ENCODE assay signal across 10 cellular contexts in the genomic region with DNA sequence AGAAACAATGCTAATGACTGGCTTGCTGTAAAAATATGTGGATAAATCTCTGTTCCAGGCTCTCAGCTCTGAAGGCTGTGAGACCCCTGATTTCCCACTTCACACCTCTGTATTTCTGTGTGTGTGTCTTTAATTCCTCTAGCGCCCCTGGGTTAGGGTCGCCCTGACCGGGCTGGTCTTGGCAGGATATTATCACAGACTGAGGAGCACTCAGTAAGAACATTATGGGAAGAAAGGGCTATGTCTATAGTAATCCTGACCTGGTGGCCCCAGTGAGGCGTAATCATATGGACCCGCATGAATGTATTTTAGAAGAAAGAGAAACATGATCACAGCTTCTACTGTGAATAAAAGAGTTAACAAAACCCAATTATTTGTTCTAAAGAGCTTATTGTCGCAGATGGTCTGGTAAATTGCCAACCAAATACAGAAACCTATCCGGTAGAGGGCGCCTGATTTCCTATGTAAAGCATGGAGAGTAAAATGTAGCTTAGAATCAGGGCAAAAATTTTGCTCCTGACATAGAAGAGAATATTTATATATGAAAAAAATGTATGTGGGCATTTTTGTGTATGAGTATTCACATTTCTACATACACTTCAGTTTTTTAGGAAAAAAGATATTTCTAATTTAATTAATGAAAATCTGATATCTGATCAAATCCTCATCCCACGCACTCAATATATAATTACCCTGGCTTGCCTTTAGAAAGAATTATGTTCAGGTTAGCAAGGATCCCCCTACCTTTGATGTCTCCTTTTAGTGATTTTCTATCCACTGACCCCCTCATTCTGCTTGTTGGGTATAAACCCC. TPM values are rescaled to one million over a fixed set of nuclear protein-coding genes. Genes with fewer than 3 reads are reported as not detected.
A peak's percentile ranks its signal among the peaks of the same experiment; 100 is the strongest.
DNase-seq lines count a peak whose midpoint lies in the region; ATAC-seq and TF ChIP-seq lines count a peak whose summit lies in the region.
"Had no signal": no experiment of that assay in that cellular context is flagged by ENCODE, and none has a peak within 500 bp of the region (broad histone marks: within the 10 kb centered on the region; RNA-seq: fewer than 3 reads in every experiment).

No MANE protein-coding gene starts in this region.

- no peak for ATAC-seq in GM21423 (IDR thresholded peaks at IDR 0.05; ENCODE audit: unreplicated experiment)

- no peaks in the 10 kb centered on the region for H3K79me2 ChIP-seq in hepatocyte

- H2AFZ ChIP-seq in hepatocyte: no peak overlapping the region

- WGBS in hepatocyte (ENCODE audit: low lambda C conversion rate, missing lambda C conversion rate): 63% methylated on average over 9 of the region's 9 CpGs

- H3K9me3 ChIP-seq in hepatocyte (ENCODE audit: low read depth): no peaks in the 10 kb centered on the region

- no peaks in the 10 kb centered on the region for H3K36me3 ChIP-seq in hepatocyte (replicated peaks; ENCODE audit: insufficient read depth, low read depth)

- H3K4me3 ChIP-seq in hepatocyte: no peak overlapping the region

- H3K9me2 ChIP-seq in hepatocyte (replicated peaks; ENCODE audit: insufficient read depth): no peaks in the 10 kb centered on the region

- no peaks in the 10 kb centered on the region for H3K27me3 ChIP-seq in hepatocyte

- H3K4me1 ChIP-seq in hepatocyte (ENCODE audit: insufficient read depth): no peaks in the 10 kb centered on the region

- no peak overlapping the region for H3K4me2 ChIP-seq in hepatocyte

- no peaks in the 10 kb centered on the region for H4K20me1 ChIP-seq in hepatocyte (ENCODE audit: insufficient read depth, poor library complexity, severe bottlenecking)

- peak; percentile 58 for DNase-seq in AG08395 (ENCODE audit: low spot score)
- DNase-seq in GM10266 (ENCODE audit: extremely low spot score): peak; percentile 23
- DNase-seq in NCI-H2227 treated with DMSO at 0.1 percent for 48 hours (lab: John Stamatoyannopoulos, UW): peak; percentile 1
- peak; percentile 29 to 36 for DNase-seq in activated T-cell treated with anti-CD3 and anti-CD28 coated beads, Interleukin-2, amount 50 U/mL, for 48 hours
- DNase-seq in hepatocyte (ENCODE audit: low spot score): peak; percentile 76
- DNase-seq in stimulated activated CD4-positive, alpha-beta T cell treated with anti-CD3 and anti-CD28 coated beads, Interleukin-4, amount 100 ng/mL, for 48 hours (ENCODE audit: low read depth in 2 of 2): peak; percentile 16 to 30
- no peak for DNase-seq in posterior vena cava (ENCODE audit: low spot score)

- TF ChIP-seq CTCF in GM10266 (IDR thresholded peaks at IDR 0.05; ENCODE audit: control insufficient read depth, insufficient read depth, low read depth, missing control alignments) (peak; percentile 58), hepatocyte (IDR thresholded peaks at IDR 0.05; ENCODE audit: poor library complexity) (peak; percentile 55)

- intact Hi-C loops in posterior vena cava (cut with DNase I): no loop called here

- H3K27ac ChIP-seq in hepatocyte: no peak overlapping the region
- H3K27ac ChIP-seq: HL-60 had no signal

RNA-seq across cellular contexts. Expression of a gene that starts 5.8 kb away (rescaled TPM):
- total RNA-seq in hepatocyte (not detected in 2 replicates), posterior vena cava (not detected)
- polyA plus RNA-seq in hepatocyte: not detected in 2 replicates
- total RNA-seq: mononuclear cell had no signal

RNA-seq across cellular contexts. Expression of a gene that starts 25.5 kb away (rescaled TPM):
- total RNA-seq in hepatocyte: not detected in 2 replicates
- polyA plus RNA-seq in hepatocyte: not detected in 2 replicates
- not detected for total RNA-seq in posterior vena cava
- total RNA-seq: mononuclear cell had no signal

RNA-seq across cellular contexts. Expression of a gene that starts 47.7 kb away (rescaled TPM):
- total RNA-seq in hepatocyte: 0.64 and 0.67 TPM in 2 replicates
- not detected in 2 replicates for polyA plus RNA-seq in hepatocyte
- total RNA-seq in posterior vena cava: not detected
- total RNA-seq: mononuclear cell had no signal

RNA-seq across cellular contexts. Expression of a gene that starts 49.2 kb away (rescaled TPM):
- total RNA-seq in hepatocyte (not detected in 2 replicates), posterior vena cava (not detected)
- polyA plus RNA-seq in hepatocyte: not detected in 2 replicates
